In genomic region chr4:10087152-10087791, GRCh38 we compare ENCODE assay signal across 17 cellular contexts. TPM values are rescaled to one million over a fixed set of nuclear protein-coding genes. Genes with fewer than 3 reads are reported as not detected.
DNase-seq lines count a peak whose midpoint lies in the region; ATAC-seq, FAIRE-seq and TF ChIP-seq lines count a peak whose summit lies in the region.
"Had no signal": no experiment of that assay in that cellular context is flagged by ENCODE, and none has a peak within 500 bp of the region (broad histone marks: within the 10 kb centered on the region; RNA-seq: fewer than 3 reads in every experiment).

No MANE protein-coding gene starts in this region.

- peak overlapping the region; percentile 10 for H3K27ac ChIP-seq in astrocyte (ENCODE audit: low read depth, low read length)
- H3K27ac ChIP-seq in HepG2 (ENCODE audit: extremely low read length, insufficient read depth, low read length) = no peak overlapping the region
- no peak overlapping the region for H3K27ac ChIP-seq in skeletal muscle tissue (ENCODE audit: low read depth, low read length)
- H3K27ac ChIP-seq: neutrophil, transverse colon had no signal

- FAIRE-seq in astrocyte (lab: Jason Lieb, UNC) (no peak), HepG2 (lab: Jason Lieb, UNC) (no peak)
- FAIRE-seq: A204.1, K562 had no signal

- H3K9me3 Mint-ChIP-seq in activated T-cell treated with anti-CD3 and anti-CD28 coated beads, Interleukin-2, amount 50 U/mL, for 4 hours = no peaks in the 10 kb centered on the region
- no peaks in the 10 kb centered on the region for H3K9me3 Mint-ChIP-seq in astrocyte (ENCODE audit: unreplicated experiment)
- H3K9me3 Mint-ChIP-seq: CD8-positive, alpha-beta memory T cell had no signal

- TF ChIP-seq RAD21 in HepG2 (CRISPR knock-in tag; IDR thresholded peaks at IDR 0.05) = no peak

- no peak for ATAC-seq in activated T-cell treated with anti-CD3 and anti-CD28 coated beads, Interleukin-2, amount 50 U/mL, for 4 hours
- ATAC-seq in HepG2 = no peak
- ATAC-seq in HG03196 (IDR thresholded peaks at IDR 0.05; ENCODE audit: unreplicated experiment) = no peak
- ATAC-seq in HG03095 (IDR thresholded peaks at IDR 0.05; ENCODE audit: unreplicated experiment) = no peak
- ATAC-seq: K562 had no signal

- H3K27me3 ChIP-seq in astrocyte (ENCODE audit: insufficient read depth, low read length) (no peaks in the 10 kb centered on the region), HepG2 (ENCODE audit: control insufficient read depth in 1 of 2, insufficient read depth in 2 of 2, low read length in 2 of 2) (no peaks in the 10 kb centered on the region), skeletal muscle tissue (ENCODE audit: control insufficient read depth in 3 of 3, insufficient read depth in 3 of 3, low read length in 3 of 3) (no peaks in the 10 kb centered on the region)
- H3K27me3 ChIP-seq: neutrophil, transverse colon had no signal

- DNase-seq in activated T-cell treated with anti-CD3 and anti-CD28 coated beads, Interleukin-2, amount 50 U/mL, for 1 hour = peak; percentile 17
- DNase-seq in activated T-cell treated with anti-CD3 and anti-CD28 coated beads, Interleukin-2, amount 50 U/mL, for 4 hours = no peak
- DNase-seq in astrocyte (ENCODE audit: low read depth) = no peak
- DNase-seq in HepG2 (ENCODE audit: low spot score) = no peak
- no peak for DNase-seq in stimulated activated CD4-positive, alpha-beta T cell treated with anti-CD3 and anti-CD28 coated beads, Interleukin-4, amount 100 ng/mL, for 24 hours
- DNase-seq: activated CD4-positive, alpha-beta T cell treated with anti-CD3 and anti-CD28 coated beads for 4 hours; amygdala; NCI-H2081; NCI-H526; transverse colon had no signal

- peaks cover 15% of the 10 kb centered on the region for H3K4me1 Mint-ChIP-seq in activated T-cell treated with anti-CD3 and anti-CD28 coated beads, Interleukin-2, amount 50 U/mL, for 4 hours (ENCODE audit: low read depth)
- H3K4me1 Mint-ChIP-seq in astrocyte (ENCODE audit: low read depth, unreplicated experiment) = peaks cover 23% of the 10 kb centered on the region

- CTCF ChIA-PET in HepG2 (lab: Yijun Ruan, JAX; ENCODE audit: low intra/inter-chr PET ratio, low total read pairs) = no interaction called here

- H3K9ac ChIP-seq in astrocyte (ENCODE audit: low read length) (no peak overlapping the region), HepG2 (ENCODE audit: insufficient read depth, low read depth, low read length) (no peak overlapping the region), skeletal muscle tissue (ENCODE audit: low read depth in 1 of 3, low read length in 3 of 3) (peak overlapping the region; percentile 10 to 45 (median 12))

- no peak overlapping the region for H2AFZ ChIP-seq in astrocyte (ENCODE audit: low read depth, low read length)
- H2AFZ ChIP-seq in HepG2 (ENCODE audit: low read length) = no peak overlapping the region

- H3K36me3 Mint-ChIP-seq in activated T-cell treated with anti-CD3 and anti-CD28 coated beads, Interleukin-2, amount 50 U/mL, for 4 hours (ENCODE audit: insufficient read depth) = peaks cover 38% of the 10 kb centered on the region
- peaks cover 38% of the 10 kb centered on the region for H3K36me3 Mint-ChIP-seq in astrocyte (ENCODE audit: low read depth, unreplicated experiment)

- no peak for TF ChIP-seq POLR2A in HepG2 (IDR thresholded peaks at IDR 0.05; ENCODE audit: insufficient read depth in 1 of 2, low read depth in 2 of 2, low read length in 2 of 2)

- H3K4me3 ChIP-seq in astrocyte (ENCODE audit: insufficient read depth, low read depth, low read length) (no peak overlapping the region), HepG2 (replicated peaks in 1 of 3; ENCODE audit: insufficient read depth in 1 of 3, low read depth in 2 of 3, low read length in 3 of 3) (no peak overlapping the region), skeletal muscle tissue (ENCODE audit: low read length in 3 of 3) (no peak overlapping the region)
- H3K4me3 ChIP-seq: K562, transverse colon had no signal

- peaks cover 9% of the 10 kb centered on the region for H3K4me1 ChIP-seq in astrocyte (ENCODE audit: insufficient read depth, low read length)
- H3K4me1 ChIP-seq in HepG2 (ENCODE audit: insufficient read depth, low read length) = peaks cover 14% of the 10 kb centered on the region; the same call in 1 of the 2 replicates
- H3K4me1 ChIP-seq in skeletal muscle tissue (ENCODE audit: control insufficient read depth in 3 of 3, insufficient read depth in 3 of 3, low read length in 3 of 3) = peaks cover 67 to 93% (median 89%) of the 10 kb centered on the region in 3 donors

- TF ChIP-seq EP300 in HepG2 (IDR thresholded peaks at IDR 0.05; ENCODE audit: low read depth in 2 of 2, low read length in 2 of 2) = no peak
- TF ChIP-seq EP300 in HepG2 (CRISPR knock-in tag; IDR thresholded peaks at IDR 0.05; ENCODE audit: borderline replicate concordance) = no peak

- no peak overlapping the region for H3K4me2 ChIP-seq in astrocyte (ENCODE audit: low read length)
- no peak overlapping the region for H3K4me2 ChIP-seq in HepG2 (ENCODE audit: low read depth, low read length)

- POLR2A ChIA-PET in HepG2 (lab: Yijun Ruan, JAX) = no interaction called here

- intact Hi-C loops in HepG2 (cut with micrococcal nuclease; ENCODE audit: unreplicated experiment) = no loop called here

- no peak overlapping the region for H3K4me3 Mint-ChIP-seq in activated T-cell treated with anti-CD3 and anti-CD28 coated beads, Interleukin-2, amount 50 U/mL, for 4 hours
- no peak overlapping the region for H3K4me3 Mint-ChIP-seq in astrocyte (ENCODE audit: unreplicated experiment)

- no TSS peak for BruUV-seq in HepG2 (replicated peaks; lab: Mats Ljungman, UMichigan)

- H3K27ac Mint-ChIP-seq in astrocyte (ENCODE audit: unreplicated experiment) = no peak overlapping the region

- 98% methylated on average over 11 of the region's 12 CpGs for WGBS in HepG2 (ENCODE audit: low lambda C conversion rate)

- H3K9me3 ChIP-seq in astrocyte (ENCODE audit: insufficient read depth, low read depth, low read length) (no peaks in the 10 kb centered on the region), HepG2 (ENCODE audit: low read length) (no peaks in the 10 kb centered on the region), skeletal muscle tissue (ENCODE audit: control insufficient read depth in 3 of 3, low read length in 3 of 3) (no peaks in the 10 kb centered on the region)
- H3K9me3 ChIP-seq: neutrophil, transverse colon had no signal

- TF ChIP-seq CTCF in astrocyte (IDR thresholded peaks at IDR 0.05; ENCODE audit: insufficient read depth, low read depth, low read length) (no peak), HepG2 (CRISPR knock-in tag; IDR thresholded peaks at IDR 0.05) (no peak)

- in situ Hi-C loops in HepG2 (cut with HindIII; ENCODE audit: extremely low pct_ligation_motif_present, low pct_unique_long_range_greater_than_20kb) = no loop called here

- H3K79me2 ChIP-seq in astrocyte (ENCODE audit: insufficient read depth, low read length) (peaks cover 100% of the 10 kb centered on the region), HepG2 (ENCODE audit: insufficient read depth, low read length) (peaks cover 2% of the 10 kb centered on the region)

- H3K36me3 ChIP-seq in astrocyte (ENCODE audit: insufficient read depth, low read length) (peaks cover 78% of the 10 kb centered on the region), HepG2 (replicated peaks in 1 of 2; ENCODE audit: control insufficient read depth in 1 of 2, insufficient read depth in 2 of 2, low read length in 2 of 2) (peaks cover 77 to 99% of the 10 kb centered on the region in 2 experiments), skeletal muscle tissue (ENCODE audit: control insufficient read depth in 3 of 3, insufficient read depth in 3 of 3, low read length in 3 of 3) (peaks cover 71 to 86% (median 82%) of the 10 kb centered on the region in 3 donors)

- H3K27me3 Mint-ChIP-seq in activated T-cell treated with anti-CD3 and anti-CD28 coated beads, Interleukin-2, amount 50 U/mL, for 4 hours (ENCODE audit: low read depth) = no peaks in the 10 kb centered on the region
- no peaks in the 10 kb centered on the region for H3K27me3 Mint-ChIP-seq in astrocyte (ENCODE audit: low read depth, unreplicated experiment)
- H3K27me3 Mint-ChIP-seq: CD8-positive, alpha-beta memory T cell had no signal

- H4K20me1 ChIP-seq in astrocyte (ENCODE audit: insufficient read depth, low read length) (peaks cover 100% of the 10 kb centered on the region), HepG2 (ENCODE audit: insufficient read depth, low read length) (peaks cover 9% of the 10 kb centered on the region)

TF ChIP-seq in HepG2, 621 proteins besides CTCF, POLR2A, EP300 and RAD21:
- no peak for TF ChIP-seq ZNF382 (CRISPR knock-in tag; IDR thresholded peaks at IDR 0.05; ENCODE audit: borderline replicate concordance)
- TF ChIP-seq RBM22 (optimal IDR thresholded peaks at IDR 0.05; ENCODE audit: low read length) = peak; percentile 70

RNA-seq across cellular contexts. Expression of gene WDR1, which starts 29.3 kb away (rescaled TPM):
- 100 to 1,000 TPM; 291 to 356 (median 334) TPM for total RNA-seq in activated T-cell treated with anti-CD3 and anti-CD28 coated beads, Interleukin-2, amount 50 U/mL, for 4 hours
- total RNA-seq in astrocyte (558 and 620 TPM in 2 replicates), HepG2 (2016; rRNA removed; fragmentation: Illumina TruSeq; extraction: Trizol) (106 and 120 TPM in 2 replicates), skeletal muscle tissue (96.0 TPM)
- 50.7 and 51.7 TPM in 2 replicates for total RNA-seq in HepG2 (2016; cell fraction: cytosol; rRNA removed; fragmentation: Illumina TruSeq; extraction: Trizol; ENCODE audit: low read depth)
- total RNA-seq in HepG2 (2016; cell fraction: insoluble cytoplasmic fraction; rRNA removed; fragmentation: Illumina TruSeq; extraction: Trizol) = 98.1 and 109 TPM in 2 replicates
- 54.9 and 56.0 TPM in 2 replicates for total RNA-seq in HepG2 (2016; cell fraction: membrane; rRNA removed; fragmentation: Illumina TruSeq; extraction: Trizol)
- total RNA-seq in HepG2 (2016; cell fraction: nucleus; rRNA removed; fragmentation: Illumina TruSeq; extraction: Trizol) = 57.3 and 65.4 TPM in 2 replicates
- 198 and 199 TPM in 2 replicates for polyA plus RNA-seq in HepG2 (2011; rRNA removed)
- 187 and 226 TPM in 2 replicates for polyA plus RNA-seq in HepG2 (2011; cell fraction: cytosol; rRNA removed)
- polyA plus RNA-seq in HepG2 (2011; cell fraction: nucleus; rRNA removed) = 166 and 177 TPM in 2 replicates
- 117 and 122 TPM in 2 replicates for polyA plus RNA-seq in HepG2 (2012)
- polyA plus RNA-seq in HepG2 (2016; cell fraction: cytosol; fragmentation: Illumina TruSeq; extraction: Trizol; ENCODE audit: low read depth) = 33.9 and 35.4 TPM in 2 replicates
- 136 and 179 TPM in 2 replicates for polyA plus RNA-seq in HepG2 (2016; cell fraction: insoluble cytoplasmic fraction; fragmentation: Illumina TruSeq; extraction: Trizol; ENCODE audit: low read depth)
- 47.7 and 51.7 TPM in 2 replicates for polyA plus RNA-seq in HepG2 (2016; cell fraction: membrane; fragmentation: Illumina TruSeq; extraction: Trizol; ENCODE audit: low read depth)
- polyA plus RNA-seq in HepG2 (2016; cell fraction: nucleus; fragmentation: Illumina TruSeq; extraction: Trizol; ENCODE audit: insufficient read depth, low read depth) = 118 and 124 TPM in 2 replicates
- 149 and 296 TPM in 2 replicates for polyA minus RNA-seq in HepG2 (2011; rRNA and poly(A)+ RNA removed; ENCODE audit: low replicate concordance)
- 111 and 136 TPM in 2 replicates for polyA minus RNA-seq in HepG2 (2011; cell fraction: cytosol; rRNA and poly(A)+ RNA removed)
- polyA minus RNA-seq in HepG2 (2011; cell fraction: nucleus; rRNA and poly(A)+ RNA removed) = 82.2 and 96.2 TPM in 2 replicates

Comparison
In these comparisons a context has a peak if more than half of its experiments do, and no peak if none do; other contexts are left out.
1. H3K9ac ChIP-seq: peak in skeletal muscle tissue (3 of 3); none in astrocyte (single experiment) and HepG2 (single experiment).